ENCODE assay signal across 9 cellular contexts in genomic region chr6:19375613-19376012, GRCh38.
"Had no signal": no experiment of that assay in that cellular context is flagged by ENCODE, and none has a peak within 500 bp of the region (broad histone marks: within the 10 kb centered on the region; RNA-seq: fewer than 3 reads in every experiment).

No MANE protein-coding gene starts in this region.

- H3K4me1 Mint-ChIP-seq: IgD-negative memory B cell had no signal

- H3K4me2 ChIP-seq: KMS-11 had no signal

- FAIRE-seq: HepG2, HTR-8/SVneo, K562 had no signal

- H3K4me3 Mint-ChIP-seq: IgD-negative memory B cell had no signal

- H3K36me3 Mint-ChIP-seq: IgD-negative memory B cell had no signal

- ATAC-seq: HepG2, K562 had no signal

- H3K27ac Mint-ChIP-seq: IgD-negative memory B cell had no signal

- H3K9ac ChIP-seq: KMS-11 had no signal

- H3K27me3 Mint-ChIP-seq: IgD-negative memory B cell had no signal

- DNase-seq: IMR-90, KBM-7, KG1 had no signal

- H3K27ac ChIP-seq: HL-60, KMS-11 had no signal

- H3K4me3 ChIP-seq: K562 had no signal
